1 cellular context compared by ENCODE assay signal in the genomic region with DNA sequence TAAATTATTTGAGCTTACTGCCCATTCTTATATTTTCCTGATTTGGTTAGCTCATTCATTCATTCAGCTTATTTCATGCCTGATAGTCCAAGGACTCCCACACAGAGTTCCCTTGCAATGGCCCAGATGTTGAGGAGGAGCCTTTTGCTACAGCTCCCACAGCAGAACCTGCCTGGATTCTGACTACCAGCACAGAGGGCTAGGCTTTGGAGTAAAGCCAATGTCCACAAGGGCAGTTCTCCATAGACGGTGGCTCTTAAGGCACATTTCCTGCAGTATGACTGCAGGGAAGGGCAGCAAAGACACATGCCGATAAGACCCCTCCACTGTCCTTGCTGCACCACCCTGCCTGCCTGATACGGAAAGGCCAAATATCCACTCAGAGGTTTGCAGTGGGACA.
TF ChIP-seq lines count a peak whose summit lies in the region.

No MANE protein-coding gene starts in this region.

TF ChIP-seq in H1, 55 proteins besides CTCF, POLR2A, EP300 and RAD21:
- TF ChIP-seq KDM5A (IDR thresholded peaks at IDR 0.05; ENCODE audit: low read length), result no peak
- TF ChIP-seq JUND (IDR thresholded peaks at IDR 0.05; ENCODE audit: low read length), result no peak
- TF ChIP-seq TBP (IDR thresholded peaks at IDR 0.05; ENCODE audit: low read depth, low read length), result no peak
- TF ChIP-seq CREB1 (IDR thresholded peaks at IDR 0.05), result no peak
- TF ChIP-seq, protein P1, sequence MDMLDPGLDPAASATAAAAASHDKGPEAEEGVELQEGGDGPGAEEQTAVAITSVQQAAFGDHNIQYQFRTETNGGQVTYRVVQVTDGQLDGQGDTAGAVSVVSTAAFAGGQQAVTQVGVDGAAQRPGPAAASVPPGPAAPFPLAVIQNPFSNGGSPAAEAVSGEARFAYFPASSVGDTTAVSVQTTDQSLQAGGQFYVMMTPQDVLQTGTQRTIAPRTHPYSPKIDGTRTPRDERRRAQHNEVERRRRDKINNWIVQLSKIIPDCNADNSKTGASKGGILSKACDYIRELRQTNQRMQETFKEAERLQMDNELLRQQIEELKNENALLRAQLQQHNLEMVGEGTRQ (IDR thresholded peaks at IDR 0.05; ENCODE audit: low read length), result no peak
- TF ChIP-seq SUZ12 (IDR thresholded peaks at IDR 0.05; ENCODE audit: low read length), result no peak
- no peak for TF ChIP-seq ASH2L (IDR thresholded peaks at IDR 0.05; ENCODE audit: low read length)
- no peak for TF ChIP-seq RXRA (IDR thresholded peaks at IDR 0.05; ENCODE audit: insufficient read depth, low read depth, low read length)
- TF ChIP-seq GABPA (IDR thresholded peaks at IDR 0.05; ENCODE audit: borderline replicate concordance, insufficient read depth, low read length), result no peak
- no peak for TF ChIP-seq NANOG (IDR thresholded peaks at IDR 0.05; ENCODE audit: insufficient read depth, low read depth, low read length, poor library complexity, severe bottlenecking)
- no peak for TF ChIP-seq KDM4A (IDR thresholded peaks at IDR 0.05; ENCODE audit: low read depth, low read length, severe bottlenecking)
- no peak for TF ChIP-seq EZH2 (IDR thresholded peaks at IDR 0.05; ENCODE audit: low read depth, low read length, severe bottlenecking)
- TF ChIP-seq SP4 (IDR thresholded peaks at IDR 0.05; ENCODE audit: low read length), result no peak
- no peak for TF ChIP-seq CEBPB (IDR thresholded peaks at IDR 0.05; ENCODE audit: low read depth, low read length)
- TF ChIP-seq GTF2F1 (IDR thresholded peaks at IDR 0.05; ENCODE audit: borderline replicate concordance, low read depth, low read length), result no peak
- TF ChIP-seq POLR2AphosphoS5 (IDR thresholded peaks at IDR 0.05; ENCODE audit: low read depth, low read length), result no peak
- no peak for TF ChIP-seq YY1 (IDR thresholded peaks at IDR 0.05; ENCODE audit: low read depth, low read length)
- no peak for TF ChIP-seq RFX5 (IDR thresholded peaks at IDR 0.05; ENCODE audit: borderline replicate concordance, low read depth, low read length)
- TF ChIP-seq, protein P2, sequence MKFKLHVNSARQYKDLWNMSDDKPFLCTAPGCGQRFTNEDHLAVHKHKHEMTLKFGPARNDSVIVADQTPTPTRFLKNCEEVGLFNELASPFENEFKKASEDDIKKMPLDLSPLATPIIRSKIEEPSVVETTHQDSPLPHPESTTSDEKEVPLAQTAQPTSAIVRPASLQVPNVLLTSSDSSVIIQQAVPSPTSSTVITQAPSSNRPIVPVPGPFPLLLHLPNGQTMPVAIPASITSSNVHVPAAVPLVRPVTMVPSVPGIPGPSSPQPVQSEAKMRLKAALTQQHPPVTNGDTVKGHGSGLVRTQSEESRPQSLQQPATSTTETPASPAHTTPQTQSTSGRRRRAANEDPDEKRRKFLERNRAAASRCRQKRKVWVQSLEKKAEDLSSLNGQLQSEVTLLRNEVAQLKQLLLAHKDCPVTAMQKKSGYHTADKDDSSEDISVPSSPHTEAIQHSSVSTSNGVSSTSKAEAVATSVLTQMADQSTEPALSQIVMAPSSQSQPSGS (IDR thresholded peaks at IDR 0.05; ENCODE audit: low read length), result no peak
- TF ChIP-seq TEAD4 (IDR thresholded peaks at IDR 0.05; ENCODE audit: low read depth, low read length), result no peak
TF ChIP-seq in H1: peak in this region for 0.
